In genomic region chr3:192816274-192816853, GRCh38 we compare ENCODE assay signal across 8 cellular contexts.
DNase-seq lines count a peak whose midpoint lies in the region; ATAC-seq and TF ChIP-seq lines count a peak whose summit lies in the region.

No MANE protein-coding gene starts in this region.

- H3K4me3 Mint-ChIP-seq in CD4-positive, CD25-positive, alpha-beta regulatory T cell, result no peak overlapping the region
- H3K4me3 Mint-ChIP-seq in H9, result no peak overlapping the region

- no peak overlapping the region for H3K23ac ChIP-seq in H9 (ENCODE audit: insufficient read length, low read depth, low read length)

- H4K5ac ChIP-seq in H9 (ENCODE audit: insufficient read length, low read depth, low read length), result no peak overlapping the region

- H3K36me3 ChIP-seq in CD4-positive, CD25-positive, alpha-beta regulatory T cell (ENCODE audit: control insufficient read depth, insufficient read depth, low read length), result no peaks in the 10 kb centered on the region
- H3K36me3 ChIP-seq in lung (ENCODE audit: control insufficient read depth in 2 of 2, insufficient read depth in 2 of 2, low read length in 2 of 2), result no peaks in the 10 kb centered on the region

- H2AK5ac ChIP-seq in H9 (ENCODE audit: insufficient read length, low read length), result no peak overlapping the region

- H3K9ac ChIP-seq in H9 (ENCODE audit: extremely low read depth, insufficient read length, low read length), result no peak overlapping the region

- peaks cover 6% of the 10 kb centered on the region for H3K79me1 ChIP-seq in H9 (ENCODE audit: insufficient read depth, low read depth, low read length, poor library complexity, severe bottlenecking)

- H2BK5ac ChIP-seq in H9 (ENCODE audit: insufficient read length, low read length), result no peak overlapping the region

- H3K9me3 Mint-ChIP-seq in CD4-positive, CD25-positive, alpha-beta regulatory T cell, result no peaks in the 10 kb centered on the region
- H3K9me3 Mint-ChIP-seq in H9, result no peaks in the 10 kb centered on the region

- no peak overlapping the region for H3K4me3 ChIP-seq in CD4-positive, CD25-positive, alpha-beta regulatory T cell (ENCODE audit: low read depth, low read length)
- no peak overlapping the region for H3K4me3 ChIP-seq in lung

- H3K27ac Mint-ChIP-seq in CD4-positive, CD25-positive, alpha-beta regulatory T cell, result no peak overlapping the region
- H3K27ac Mint-ChIP-seq in H9, result no peak overlapping the region

- H3K27me3 Mint-ChIP-seq in CD4-positive, CD25-positive, alpha-beta regulatory T cell, result no peaks in the 10 kb centered on the region
- H3K27me3 Mint-ChIP-seq in H9 (ENCODE audit: low read depth), result no peaks in the 10 kb centered on the region

- no peaks in the 10 kb centered on the region for H3K27me3 ChIP-seq in CD4-positive, CD25-positive, alpha-beta regulatory T cell (ENCODE audit: control insufficient read depth, insufficient read depth, low read length)
- H3K27me3 ChIP-seq in H9 (ENCODE audit: insufficient read depth, low read length) (no peaks in the 10 kb centered on the region), lung (ENCODE audit: control insufficient read depth, insufficient read depth) (no peaks in the 10 kb centered on the region)

- peaks cover 7% of the 10 kb centered on the region for H3K4me1 ChIP-seq in CD4-positive, CD25-positive, alpha-beta regulatory T cell (ENCODE audit: control insufficient read depth, insufficient read depth, low read length, poor library complexity, severe bottlenecking)
- peaks cover 2% of the 10 kb centered on the region; the same call in 1 of the 2 replicates for H3K4me1 ChIP-seq in H9 (ENCODE audit: insufficient read depth, low read length)
- no peaks in the 10 kb centered on the region for H3K4me1 ChIP-seq in lung (ENCODE audit: control insufficient read depth in 2 of 2, insufficient read depth in 2 of 2, low read length in 2 of 2)

- TF ChIP-seq CTCF in H9 (conservative IDR thresholded peaks at IDR 0.05) (peak; percentile 86), lung (IDR thresholded peaks at IDR 0.05; ENCODE audit: control extremely low read depth, extremely low read depth) (peak; percentile 35)

- no peak overlapping the region for H4K8ac ChIP-seq in H9 (replicated peaks; ENCODE audit: insufficient read length, low read depth, low read length)

- H3K79me2 ChIP-seq in H9 (ENCODE audit: insufficient read depth, low read length), result peaks cover 10% of the 10 kb centered on the region; the same call in 1 of the 2 replicates

- H3K27ac ChIP-seq in CD4-positive, CD25-positive, alpha-beta regulatory T cell (ENCODE audit: insufficient read depth, low read length, poor library complexity, severe bottlenecking), result no peak overlapping the region
- H3K27ac ChIP-seq in H9 (ENCODE audit: insufficient read length, low read depth, low read length), result no peak overlapping the region
- H3K27ac ChIP-seq in lung (ENCODE audit: low read depth in 1 of 2, low read length in 1 of 2), result no peak overlapping the region

- WGBS in H9 (ENCODE audit: extremely low coverage, insufficient read length, low lambda C conversion rate), result no CpG with 5 or more reads among the region's 7 CpGs
- 65 to 67% methylated on average over 7 of the region's 7 CpGs for WGBS in lung, 2 donors

- no peak overlapping the region for H3K14ac ChIP-seq in H9 (ENCODE audit: insufficient read depth, low read length)

- H3K18ac ChIP-seq in H9 (ENCODE audit: insufficient read length, low read depth, low read length), result no peak overlapping the region

- H2BK15ac ChIP-seq in H9 (ENCODE audit: low read depth, low read length), result no peak overlapping the region

- DNase-seq in CD4-positive, CD25-positive, alpha-beta regulatory T cell, result peak in 2 of 3 donors; percentile 44 to 57
- DNase-seq in H9, result no peak
- DNase-seq in NCI-H526 treated with DMSO at 0.1 percent for 48 hours (lab: John Stamatoyannopoulos, UW), result peak; percentile 48
- peak; percentile 29 for DNase-seq in brain pericyte (ENCODE audit: low read depth, low spot score)
- DNase-seq in lung (ENCODE audit: low spot score), result no peak

- no peaks in the 10 kb centered on the region for H3K9me3 ChIP-seq in CD4-positive, CD25-positive, alpha-beta regulatory T cell (ENCODE audit: control insufficient read depth in 2 of 2, low read length in 2 of 2)
- H3K9me3 ChIP-seq in H9 (ENCODE audit: control insufficient read depth, low read depth, low read length) (no peaks in the 10 kb centered on the region), lung (ENCODE audit: control insufficient read depth in 2 of 2, insufficient read depth in 1 of 2, low read length in 1 of 2) (no peaks in the 10 kb centered on the region)

- no peak overlapping the region for H2BK12ac ChIP-seq in H9 (ENCODE audit: insufficient read length, low read depth, low read length)

- no peaks in the 10 kb centered on the region for H4K20me1 ChIP-seq in H9 (ENCODE audit: control insufficient read depth, insufficient read depth, insufficient read length)

- no peak overlapping the region for H2BK20ac ChIP-seq in H9 (ENCODE audit: low read depth, low read length, poor library complexity, severe bottlenecking)

- no peak overlapping the region for H3K4ac ChIP-seq in H9 (ENCODE audit: low read depth, low read length)

- no peak overlapping the region for H3T11ph ChIP-seq in H9 (ENCODE audit: low read length)

- no peak for ATAC-seq in CD4-positive, CD25-positive, alpha-beta regulatory T cell (ENCODE audit: low read depth in 2 of 2)
- no peak for ATAC-seq in lung (ENCODE audit: insufficient read depth, low FRiP score)
- ATAC-seq in HG03135 (IDR thresholded peaks at IDR 0.05; ENCODE audit: unreplicated experiment), result no peak
- ATAC-seq in HG03520 (IDR thresholded peaks at IDR 0.05; ENCODE audit: unreplicated experiment), result no peak
- no peak for ATAC-seq in GM21447 (IDR thresholded peaks at IDR 0.05; ENCODE audit: unreplicated experiment)

- H3K56ac ChIP-seq in H9 (ENCODE audit: insufficient read length, low read depth, low read length), result no peak overlapping the region

- no peaks in the 10 kb centered on the region for H3K23me2 ChIP-seq in H9 (ENCODE audit: insufficient read length, low read depth, low read length, poor library complexity, severe bottlenecking)

- no peak overlapping the region for H3K4me2 ChIP-seq in H9 (ENCODE audit: insufficient read depth, insufficient read length, low read length)

- H3K4me1 Mint-ChIP-seq in CD4-positive, CD25-positive, alpha-beta regulatory T cell, result peaks cover 9 to 13% (median 10%) of the 10 kb centered on the region in 4 donors
- peaks cover 26 to 39% of the 10 kb centered on the region in 2 experiments for H3K4me1 Mint-ChIP-seq in H9

- H4K91ac ChIP-seq in H9 (ENCODE audit: insufficient read length, low read depth, low read length), result no peak overlapping the region

- no peaks in the 10 kb centered on the region for H3K36me3 Mint-ChIP-seq in CD4-positive, CD25-positive, alpha-beta regulatory T cell
- H3K36me3 Mint-ChIP-seq in H9 (ENCODE audit: insufficient read depth in 1 of 3, low read depth in 3 of 3), result no peaks in the 10 kb centered on the region

- no peak overlapping the region for H2BK120ac ChIP-seq in H9 (ENCODE audit: low read depth, low read length, poor library complexity, severe bottlenecking)

- no peak overlapping the region for H2AFZ ChIP-seq in H9 (ENCODE audit: low read length)

Comparison
In these comparisons a context has a peak if more than half of its experiments do, and no peak if none do; other contexts are left out.
1. DNase-seq: peak in CD4-positive, CD25-positive, alpha-beta regulatory T cell (2 of 3), NCI-H526 treated with DMSO at 0.1 percent for 48 hours (single experiment) and brain pericyte (single experiment); none in H9 (single experiment) and lung (single experiment).